Comparison of ENCODE assay signal across 8 cellular contexts in genomic region chr15:51842852-51843737, GRCh38. TPM values are rescaled to one million over a fixed set of nuclear protein-coding genes. Genes with fewer than 3 reads are reported as not detected.
DNase-seq lines count a peak whose midpoint lies in the region; ATAC-seq lines count a peak whose summit lies in the region.

No MANE protein-coding gene starts in this region.

- ATAC-seq in HG03378 (IDR thresholded peaks at IDR 0.05; ENCODE audit: unreplicated experiment) (peak; percentile 38), GM19324 (IDR thresholded peaks at IDR 0.05; ENCODE audit: low FRiP score, unreplicated experiment) (no peak), GM19397 (IDR thresholded peaks at IDR 0.05; ENCODE audit: unreplicated experiment) (no peak)
- ATAC-seq in activated T-helper 17 cell treated with anti-CD3 and anti-CD28 coated beads, Interleukin-2, amount 50 U/mL, for 72 hours (replicated peaks), result peak; percentile 96

- peak overlapping the region; percentile 17 for H3K27ac ChIP-seq in mesodermal cell (ENCODE audit: low read depth, low read length, severe bottlenecking)

- H3K4me3 ChIP-seq in mesodermal cell (ENCODE audit: extremely low read depth, insufficient read depth, low read length, poor library complexity, severe bottlenecking), result no peak overlapping the region

- no peaks in the 10 kb centered on the region for H3K27me3 Mint-ChIP-seq in activated T-helper 17 cell treated with anti-CD3 and anti-CD28 coated beads, Interleukin-2, amount 50 U/mL, for 72 hours

- peaks cover 47% of the 10 kb centered on the region for H3K4me1 Mint-ChIP-seq in activated T-helper 17 cell treated with anti-CD3 and anti-CD28 coated beads, Interleukin-2, amount 50 U/mL, for 72 hours

- H3K9me3 Mint-ChIP-seq in activated T-helper 17 cell treated with anti-CD3 and anti-CD28 coated beads, Interleukin-2, amount 50 U/mL, for 72 hours, result no peaks in the 10 kb centered on the region

- H3K36me3 Mint-ChIP-seq in activated T-helper 17 cell treated with anti-CD3 and anti-CD28 coated beads, Interleukin-2, amount 50 U/mL, for 72 hours (ENCODE audit: low read depth), result peaks cover 5% of the 10 kb centered on the region

- H3K4me1 ChIP-seq in mesodermal cell (ENCODE audit: control insufficient read depth, insufficient read depth, low read length, poor library complexity, severe bottlenecking), result peaks cover 30% of the 10 kb centered on the region

- WGBS in mesodermal cell (ENCODE audit: insufficient coverage in 2 of 2), 2 experiments, result 82 to 83% methylated on average over 3 to 5 of the region's 6 CpGs

- H3K36me3 ChIP-seq in mesodermal cell (ENCODE audit: control insufficient read depth, insufficient read depth, low read length), result no peaks in the 10 kb centered on the region

- DNase-seq in EL, result peak; percentile 72
- DNase-seq in nucleus accumbens (lab: John Stamatoyannopoulos, UW), result no peak
- DNase-seq in NCI-H510A (lab: John Stamatoyannopoulos, UW), result no peak

- peak overlapping the region; percentile 24 for H3K4me3 Mint-ChIP-seq in activated T-helper 17 cell treated with anti-CD3 and anti-CD28 coated beads, Interleukin-2, amount 50 U/mL, for 72 hours

- H3K9me3 ChIP-seq in mesodermal cell (ENCODE audit: control insufficient read depth, low read length), result no peaks in the 10 kb centered on the region

- peak overlapping the region; percentile 1 for H3K27ac Mint-ChIP-seq in activated T-helper 17 cell treated with anti-CD3 and anti-CD28 coated beads, Interleukin-2, amount 50 U/mL, for 72 hours

RNA-seq across cellular contexts. Expression of gene TMOD3, which starts 13.6 kb away (rescaled TPM):
- 10 to 100 TPM; 64.5 to 76.9 TPM for total RNA-seq in activated T-helper 17 cell treated with anti-CD3 and anti-CD28 coated beads, Interleukin-2, amount 50 U/mL, for 72 hours
- 26.1 TPM for polyA plus RNA-seq in mesodermal cell (2013, experiment 1 of 2)
- polyA plus RNA-seq in mesodermal cell (2013, experiment 2 of 2), result 27.1 TPM

Comparison
In these comparisons a context has a peak if more than half of its experiments do, and no peak if none do; other contexts are left out.
1. ATAC-seq: peak in HG03378 (single experiment) and activated T-helper 17 cell treated with anti-CD3 and anti-CD28 coated beads, Interleukin-2, amount 50 U/mL, for 72 hours (single experiment); none in GM19324 (single experiment) and GM19397 (single experiment).